In the genomic region with DNA sequence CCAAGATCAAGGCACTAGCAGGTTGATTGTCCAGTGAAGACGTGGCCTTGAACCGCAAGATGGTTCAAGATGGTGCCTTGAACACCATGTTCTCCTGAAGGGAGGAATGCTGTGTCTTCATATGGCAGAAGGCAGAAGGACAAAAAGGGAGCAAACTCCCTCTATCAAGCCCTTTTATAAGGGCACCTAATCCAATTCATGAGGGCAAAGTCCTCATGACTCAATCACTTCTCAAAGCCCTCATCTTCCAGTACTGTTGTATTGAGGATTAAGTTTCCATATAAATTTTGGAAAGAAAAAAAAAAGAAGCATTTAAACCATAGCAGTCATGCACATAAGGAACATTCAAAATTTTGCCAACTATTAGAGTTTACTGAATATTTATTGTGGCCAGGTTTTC, we compare ENCODE assay signal across 2 cellular contexts.
TF ChIP-seq lines count a peak whose summit lies in the region.

No MANE protein-coding gene starts in this region.

TF ChIP-seq in liver, 16 proteins besides CTCF, POLR2A, EP300 and RAD21:
- TF ChIP-seq, protein P1, sequence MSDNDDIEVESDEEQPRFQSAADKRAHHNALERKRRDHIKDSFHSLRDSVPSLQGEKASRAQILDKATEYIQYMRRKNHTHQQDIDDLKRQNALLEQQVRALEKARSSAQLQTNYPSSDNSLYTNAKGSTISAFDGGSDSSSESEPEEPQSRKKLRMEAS (IDR thresholded peaks at IDR 0.05) = no peak
- TF ChIP-seq HNF4G (IDR thresholded peaks at IDR 0.05) = peak; percentile 42
- peak; percentile 64 to 79 for TF ChIP-seq HNF4A (conservative IDR thresholded peaks at IDR 0.05)
- no peak for TF ChIP-seq GABPA (IDR thresholded peaks at IDR 0.05 in 1 of 2, conservative IDR thresholded peaks at IDR 0.05 in 1 of 2)

TF ChIP-seq in HepG2, 621 proteins besides CTCF, POLR2A, EP300 and RAD21:
- no peak for TF ChIP-seq ZNF572 (CRISPR knock-in tag; IDR thresholded peaks at IDR 0.05)
- TF ChIP-seq HNRNPLL (IDR thresholded peaks at IDR 0.05; ENCODE audit: low read depth, low read length, poor library complexity, severe bottlenecking) = no peak
- TF ChIP-seq, protein P2, sequence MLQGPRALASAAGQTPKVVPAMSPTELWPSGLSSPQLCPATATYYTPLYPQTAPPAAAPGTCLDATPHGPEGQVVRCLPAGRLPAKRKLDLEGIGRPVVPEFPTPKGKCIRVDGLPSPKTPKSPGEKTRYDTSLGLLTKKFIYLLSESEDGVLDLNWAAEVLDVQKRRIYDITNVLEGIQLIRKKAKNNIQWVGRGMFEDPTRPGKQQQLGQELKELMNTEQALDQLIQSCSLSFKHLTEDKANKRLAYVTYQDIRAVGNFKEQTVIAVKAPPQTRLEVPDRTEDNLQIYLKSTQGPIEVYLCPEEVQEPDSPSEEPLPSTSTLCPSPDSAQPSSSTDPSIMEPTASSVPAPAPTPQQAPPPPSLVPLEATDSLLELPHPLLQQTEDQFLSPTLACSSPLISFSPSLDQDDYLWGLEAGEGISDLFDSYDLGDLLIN (CRISPR knock-in tag; IDR thresholded peaks at IDR 0.05; ENCODE audit: borderline replicate concordance) = no peak
- TF ChIP-seq, protein P3, sequence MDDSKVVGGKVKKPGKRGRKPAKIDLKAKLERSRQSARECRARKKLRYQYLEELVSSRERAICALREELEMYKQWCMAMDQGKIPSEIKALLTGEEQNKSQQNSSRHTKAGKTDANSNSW (CRISPR knock-in tag; IDR thresholded peaks at IDR 0.05; ENCODE audit: borderline replicate concordance) = no peak
- no peak for TF ChIP-seq MED1 (CRISPR knock-in tag; IDR thresholded peaks at IDR 0.05)
- TF ChIP-seq, protein P4, sequence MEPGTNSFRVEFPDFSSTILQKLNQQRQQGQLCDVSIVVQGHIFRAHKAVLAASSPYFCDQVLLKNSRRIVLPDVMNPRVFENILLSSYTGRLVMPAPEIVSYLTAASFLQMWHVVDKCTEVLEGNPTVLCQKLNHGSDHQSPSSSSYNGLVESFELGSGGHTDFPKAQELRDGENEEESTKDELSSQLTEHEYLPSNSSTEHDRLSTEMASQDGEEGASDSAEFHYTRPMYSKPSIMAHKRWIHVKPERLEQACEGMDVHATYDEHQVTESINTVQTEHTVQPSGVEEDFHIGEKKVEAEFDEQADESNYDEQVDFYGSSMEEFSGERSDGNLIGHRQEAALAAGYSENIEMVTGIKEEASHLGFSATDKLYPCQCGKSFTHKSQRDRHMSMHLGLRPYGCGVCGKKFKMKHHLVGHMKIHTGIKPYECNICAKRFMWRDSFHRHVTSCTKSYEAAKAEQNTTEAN (CRISPR knock-in tag; conservative IDR thresholded peaks at IDR 0.05) = no peak
- TF ChIP-seq BRCA1 (CRISPR knock-in tag; IDR thresholded peaks at IDR 0.05) = no peak
- no peak for TF ChIP-seq SKI (IDR thresholded peaks at IDR 0.05; ENCODE audit: partially characterized antibody)
- no peak for TF ChIP-seq ZNF383 (CRISPR knock-in tag; IDR thresholded peaks at IDR 0.05; ENCODE audit: borderline replicate concordance)
